14 cellular contexts compared by ENCODE assay signal in genomic region chr2:113276906-113277425, GRCh38. TPM values are rescaled to one million over a fixed set of nuclear protein-coding genes. Genes with fewer than 3 reads are reported as not detected.
DNase-seq lines count a peak whose midpoint lies in the region; ATAC-seq, FAIRE-seq and TF ChIP-seq lines count a peak whose summit lies in the region.
"Had no signal": no experiment of that assay in that cellular context is flagged by ENCODE, and none has a peak within 500 bp of the region (broad histone marks: within the 10 kb centered on the region; RNA-seq: fewer than 3 reads in every experiment).

No MANE protein-coding gene starts in this region.

- no peak for TF ChIP-seq CTCF in A673 (conservative IDR thresholded peaks at IDR 0.05; ENCODE audit: low read depth, low read length)
- no peak for TF ChIP-seq CTCF in H1 (IDR thresholded peaks at IDR 0.05; ENCODE audit: control extremely low read depth in 1 of 3, insufficient read depth in 1 of 3, low read depth in 1 of 3, low read length in 3 of 3)

- DNase-seq in A673 (ENCODE audit: low spot score) (peak; percentile 36), H1 (ENCODE audit: low read depth in 1 of 2, low spot score in 2 of 2) (peak in 1 of 2 experiments; percentile 88), naive B cell (no peak), NCI-H345 treated with DMSO at 0.1 percent for 48 hours (lab: John Stamatoyannopoulos, UW; ENCODE audit: unreplicated experiment) (no peak), RPMI8226 (no peak), caudate nucleus (lab: John Stamatoyannopoulos, UW) (no peak), NCI-H226 (no peak)
- DNase-seq: EL, NCI-H1048, NCI-H510A had no signal

- H3K4me3 Mint-ChIP-seq in naive B cell: peak overlapping the region in 5 of 8 donors; percentile 9 to 62 (median 59)

- 3% methylated on average over 32 of the region's 35 CpGs; no CpG with 5 or more reads in 1 of the 2 experiments for WGBS in H1 (ENCODE audit: extremely low coverage in 1 of 2, insufficient coverage in 1 of 2, insufficient read length in 1 of 2, insufficient replicate concordance in 2 of 2, low coverage in 1 of 2, low lambda C conversion rate in 2 of 2, missing lambda C conversion rate in 1 of 2), 2 experiments

- H3K23me2 ChIP-seq in H1 (ENCODE audit: low read depth, low read length): peaks cover 8% of the 10 kb centered on the region; the same call in 1 of the 2 replicates

- TF ChIP-seq POLR2A in H1 (IDR thresholded peaks at IDR 0.05; ENCODE audit: control extremely low read depth in 1 of 2, low read depth in 2 of 2, low read length in 2 of 2): no peak

- peak overlapping the region; percentile 72 to 95 for H3K4me2 ChIP-seq in H1 (ENCODE audit: insufficient read depth in 1 of 2, low read depth in 2 of 2, low read length in 2 of 2)

- H3K4me1 Mint-ChIP-seq in naive B cell: peaks cover 3 to 33% (median 6%) of the 10 kb centered on the region in 3 donors

- H4K20me1 ChIP-seq in H1 (replicated peaks in 1 of 2; ENCODE audit: control insufficient read depth in 1 of 2, insufficient read depth in 2 of 2, low read length in 2 of 2): peaks cover 4 to 6% of the 10 kb centered on the region in 2 experiments

- no peak overlapping the region for H4K5ac ChIP-seq in H1 (ENCODE audit: insufficient read length, low read depth, low read length)

- no TSS peak for BruUV-seq in A673 (replicated peaks; lab: Mats Ljungman, UMichigan)

- H3K79me1 ChIP-seq in H1 (ENCODE audit: low read depth, low read length): no peaks in the 10 kb centered on the region

- peaks cover 41 to 72% (median 61%) of the 10 kb centered on the region in 3 donors for H3K27me3 Mint-ChIP-seq in naive B cell

- no peak overlapping the region for H2BK15ac ChIP-seq in H1 (ENCODE audit: low read length)

- no peak overlapping the region for H2BK120ac ChIP-seq in H1 (replicated peaks; ENCODE audit: low read depth, low read length)

- H3K4me1 ChIP-seq in A673 (ENCODE audit: insufficient read depth, low read length, poor library complexity, severe bottlenecking) (no peaks in the 10 kb centered on the region), HUES48 (ENCODE audit: control insufficient read depth, insufficient read depth, low read length) (peaks cover 19% of the 10 kb centered on the region), H1 (replicated peaks in 1 of 4; ENCODE audit: control insufficient read depth in 3 of 4, insufficient read depth in 4 of 4, low read length in 3 of 4) (peaks cover 4 to 8% (median 7%) of the 10 kb centered on the region in 4 experiments)

- no peak overlapping the region for H4K91ac ChIP-seq in H1 (replicated peaks; ENCODE audit: insufficient read length, low read length)

- no peak overlapping the region for H2BK5ac ChIP-seq in H1 (ENCODE audit: low read depth, low read length)

- no peak overlapping the region for H3K56ac ChIP-seq in H1 (replicated peaks; ENCODE audit: insufficient read length, low read depth, low read length)

- no peak overlapping the region for H3K27ac ChIP-seq in A673 (ENCODE audit: low read depth, low read length, poor library complexity, severe bottlenecking)
- no peak overlapping the region for H3K27ac ChIP-seq in HUES48 (ENCODE audit: low read depth, low read length)
- no peak overlapping the region for H3K27ac ChIP-seq in H1 (ENCODE audit: low read depth, low read length)
- H3K27ac ChIP-seq in caudate nucleus (ENCODE audit: low read depth, low read length): no peak overlapping the region

- H3K27ac Mint-ChIP-seq in naive B cell: peak overlapping the region in 2 of 6 donors; percentile 59 to 63
- H3K27ac Mint-ChIP-seq: activated T-helper 2 cell treated with anti-CD3 and anti-CD28 coated beads, Interferon-gamma antibody, Interleukin-2, Interleukin-4, amounts not matched to agents 10 μg/mL and 5 μg/mL and 100 μg/mL, durations not matched to agents 14 hours and 24 hours and 36 hours had no signal

- H2BK20ac ChIP-seq in H1 (ENCODE audit: low read length): peak overlapping the region; percentile 23; the same call in 1 of the 2 replicates

- H3K18ac ChIP-seq in H1 (ENCODE audit: extremely low read depth, low read length): no peak overlapping the region

- FAIRE-seq in H1 (lab: Jason Lieb, UNC): no peak
- FAIRE-seq: GM18507 had no signal

- no peak overlapping the region for H2AFZ ChIP-seq in H1 (ENCODE audit: low read length)

- no peak overlapping the region for H3K14ac ChIP-seq in H1 (ENCODE audit: insufficient read length)

- no peak for ATAC-seq in naive B cell (ENCODE audit: low read depth in 2 of 2)

- H3K4ac ChIP-seq in H1 (replicated peaks; ENCODE audit: insufficient read length, low read depth, low read length): no peak overlapping the region

- TF ChIP-seq RAD21 in H1 (IDR thresholded peaks at IDR 0.05 in 1 of 2, conservative IDR thresholded peaks at IDR 0.05 in 1 of 2; ENCODE audit: low read depth in 2 of 2, low read length in 2 of 2): no peak

- H3K36me3 ChIP-seq in A673 (ENCODE audit: insufficient read depth, low read length, poor library complexity, severe bottlenecking): no peaks in the 10 kb centered on the region
- no peaks in the 10 kb centered on the region for H3K36me3 ChIP-seq in HUES48 (ENCODE audit: control insufficient read depth, insufficient read depth, low read length)
- H3K36me3 ChIP-seq in H1 (ENCODE audit: control insufficient read depth in 2 of 4, insufficient read depth in 4 of 4, low read length in 3 of 4): peaks cover 0 to 4% (median 0%) of the 10 kb centered on the region in 4 experiments; a peak in 1 of 8 replicates

- no peaks in the 10 kb centered on the region for H3K9me3 Mint-ChIP-seq in naive B cell
- H3K9me3 Mint-ChIP-seq: activated T-helper 2 cell treated with anti-CD3 and anti-CD28 coated beads, Interferon-gamma antibody, Interleukin-2, Interleukin-4, amounts not matched to agents 10 μg/mL and 5 μg/mL and 100 μg/mL, durations not matched to agents 14 hours and 24 hours and 36 hours had no signal

- H2BK12ac ChIP-seq in H1 (ENCODE audit: low read depth, low read length): peak overlapping the region; percentile 71; the same call in 1 of the 2 replicates

- H3K9me3 ChIP-seq in A673 (ENCODE audit: low read depth, low read length, poor library complexity, severe bottlenecking) (no peaks in the 10 kb centered on the region), HUES48 (ENCODE audit: control insufficient read depth, insufficient read depth, low read length) (no peaks in the 10 kb centered on the region), H1 (ENCODE audit: insufficient read depth in 2 of 2, low read depth in 1 of 2, low read length in 1 of 2) (no peaks in the 10 kb centered on the region; a peak in 1 of 4 replicates)

- H3K9ac ChIP-seq in HUES48 (ENCODE audit: low read depth, low read length) (no peak overlapping the region), H1 (replicated peaks in 1 of 4; ENCODE audit: extremely low read depth in 1 of 4, low read depth in 3 of 4, low read length in 3 of 4) (no peak overlapping the region)

- no peak overlapping the region for H3K23ac ChIP-seq in H1 (ENCODE audit: insufficient read length)

- no peaks in the 10 kb centered on the region for H3K36me3 Mint-ChIP-seq in naive B cell

- peaks cover 49% of the 10 kb centered on the region for H3K27me3 ChIP-seq in A673 (replicated peaks; ENCODE audit: insufficient read depth, low read depth, low read length, poor library complexity)
- H3K27me3 ChIP-seq in HUES48 (ENCODE audit: control insufficient read depth, insufficient read depth, low read length): peaks cover 100% of the 10 kb centered on the region
- peaks cover 69 to 93% (median 84%) of the 10 kb centered on the region in 4 experiments for H3K27me3 ChIP-seq in H1 (replicated peaks in 1 of 4; ENCODE audit: control insufficient read depth in 3 of 4, extremely low read depth in 1 of 4, insufficient read depth in 3 of 4, low read length in 3 of 4)

- TF ChIP-seq EP300 in H1 (IDR thresholded peaks at IDR 0.05; ENCODE audit: borderline replicate concordance in 1 of 2, low read depth in 2 of 2, low read length in 2 of 2): no peak

- POLR2A ChIA-PET in A673 (lab: Charles Lee; ENCODE audit: low non-redundant PET) (no interaction called here), H1 (lab: Charles Lee; ENCODE audit: partially characterized antibody) (interaction anchor here (1.0 to 1.2 kb wide), 2 partner anchors 16 to 17 kb away, joined by 3 to 5 read pairs; no protein-coding TSS in a partner anchor)

- H4K8ac ChIP-seq in H1 (ENCODE audit: extremely low read depth, insufficient read depth, low read length): no peak overlapping the region

- H3K4me3 ChIP-seq in A673 (ENCODE audit: low read depth, low read length, poor library complexity, severe bottlenecking): no peak overlapping the region
- peak overlapping the region; percentile 58 for H3K4me3 ChIP-seq in HUES48 (ENCODE audit: low read depth, low read length)
- peak overlapping the region; percentile 26 to 65 (median 59); a peak in 7 of 8 replicates for H3K4me3 ChIP-seq in H1 (ENCODE audit: extremely low read depth in 1 of 4, insufficient read depth in 2 of 4, low read depth in 3 of 4, low read length in 4 of 4)
- H3K4me3 ChIP-seq: lung had no signal

- CTCF ChIA-PET in A673 (lab: Charles Lee): interaction anchor here (0.6 kb wide), 1 partner anchor 133 kb away, joined by 3 read pairs; no protein-coding TSS in a partner anchor
- CTCF ChIA-PET in H1 (lab: Charles Lee; ENCODE audit: partially characterized antibody): interaction anchor here (0.5 to 3.4 kb wide), 11 partner anchors 10 to 113 kb away, joined by 3 to 20 read pairs (median 4); no protein-coding TSS in a partner anchor

- no peaks in the 10 kb centered on the region for H3K79me2 ChIP-seq in H1 (ENCODE audit: control insufficient read depth in 1 of 2, insufficient read depth in 2 of 2, low read length in 2 of 2)

- no peak overlapping the region for H2AK5ac ChIP-seq in H1 (ENCODE audit: low read depth, low read length)

- intact Hi-C loops in A673 (cut with micrococcal nuclease; ENCODE audit: unreplicated experiment): no loop called here

TF ChIP-seq in H1, 55 proteins besides CTCF, POLR2A, EP300 and RAD21 (continues in another document):
- TF ChIP-seq TAF1 (IDR thresholded peaks at IDR 0.05; ENCODE audit: low read depth, low read length): no peak
- no peak for TF ChIP-seq BRCA1 (IDR thresholded peaks at IDR 0.05; ENCODE audit: low read depth, low read length)
- TF ChIP-seq SP1 (IDR thresholded peaks at IDR 0.05; ENCODE audit: low read depth, low read length): no peak
- no peak for TF ChIP-seq KDM5A (IDR thresholded peaks at IDR 0.05; ENCODE audit: low read length)
- no peak for TF ChIP-seq NRF1 (IDR thresholded peaks at IDR 0.05; ENCODE audit: low read depth, low read length)

RNA-seq across cellular contexts. Expression of gene PAX8, which starts 1.8 kb away (rescaled TPM):
- 3.1 and 3.2 TPM in 2 replicates for total RNA-seq in A673 (2021)
- not detected in 2 replicates for total RNA-seq in H1 (2021; fragmentation: NEBNext Ultra II Directional; extraction: Animal tissue kit (Norgen Biotek cat#: 25700))
- polyA plus RNA-seq in H1 (2011; rRNA removed): 0.02 and 0.08 TPM in 2 replicates
- 0.04 TPM for polyA plus RNA-seq in H1 (2011; cell fraction: cytosol; rRNA removed)
- polyA plus RNA-seq in H1 (2011; cell fraction: nucleus; rRNA removed): not detected
- polyA plus RNA-seq in H1 (2012, experiment 1 of 2): 0.10 to 0.34 TPM (median 0.13 TPM) in 3 of 4 replicates, not detected in the other
- not detected for polyA plus RNA-seq in H1 (2012, experiment 2 of 2)
- 0.04 TPM for polyA plus RNA-seq in H1 (2013, experiment 1 of 2)
- 0.06 TPM for polyA plus RNA-seq in H1 (2013, experiment 2 of 2)
- 0.09 TPM in 1 of 2 replicates, not detected in the other for polyA minus RNA-seq in H1 (2011; rRNA and poly(A)+ RNA removed)
- polyA minus RNA-seq in H1 (2011; cell fraction: cytosol; rRNA and poly(A)+ RNA removed): not detected
- polyA minus RNA-seq in H1 (2011; cell fraction: nucleus; rRNA and poly(A)+ RNA removed): not detected
- polyA plus RNA-seq in naive B cell (ENCODE audit: low read depth in 6 of 6): under 1 TPM in 4 of 6 donors, not detected in 2; 0.11 to 0.49 (median 0.38) TPM
